In the genomic region with DNA sequence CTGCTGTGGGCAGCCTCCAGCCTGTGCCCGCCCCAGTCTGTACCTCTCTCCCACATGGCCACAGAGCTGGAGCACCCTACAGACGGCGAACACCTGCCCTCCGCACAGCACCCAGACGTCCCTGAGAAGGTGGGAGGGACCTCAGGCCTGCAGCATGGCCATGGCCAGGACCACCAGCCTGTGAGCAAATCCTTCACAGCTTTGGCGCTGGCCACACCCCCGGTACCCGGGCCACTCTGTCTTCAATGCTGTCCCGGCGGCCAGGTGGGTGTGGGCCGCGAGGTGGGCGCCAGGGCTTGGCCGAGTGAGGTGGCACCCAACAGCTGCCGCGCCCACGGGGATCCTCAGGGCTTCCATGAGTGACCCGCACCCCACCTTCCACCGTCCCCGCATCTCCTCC, we compare ENCODE assay signal across 12 cellular contexts. TPM values are rescaled to one million over a fixed set of nuclear protein-coding genes. Genes with fewer than 3 reads are reported as not detected.
DNase-seq lines count a peak whose midpoint lies in the region; ATAC-seq, FAIRE-seq and TF ChIP-seq lines count a peak whose summit lies in the region.
"Had no signal": no experiment of that assay in that cellular context is flagged by ENCODE, and none has a peak within 500 bp of the region (broad histone marks: within the 10 kb centered on the region; RNA-seq: fewer than 3 reads in every experiment).

No MANE protein-coding gene starts in this region.

- no peaks in the 10 kb centered on the region for H3K79me2 ChIP-seq in HepG2 (ENCODE audit: insufficient read depth, low read length)

- intact Hi-C loops in HepG2 (cut with micrococcal nuclease; ENCODE audit: unreplicated experiment) (no loop called here), right lobe of liver (cut with DNase I) (no loop called here), esophagus muscularis mucosa (cut with DNase I) (loop anchor here (5.0 kb wide), 1 partner anchor 40 kb away; no protein-coding TSS in a partner anchor), psoas muscle (cut with DNase I) (no loop called here)

- no peak for TF ChIP-seq EP300 in HepG2 (IDR thresholded peaks at IDR 0.05; ENCODE audit: low read depth in 2 of 2, low read length in 2 of 2)
- no peak for TF ChIP-seq EP300 in HepG2 (CRISPR knock-in tag; IDR thresholded peaks at IDR 0.05; ENCODE audit: borderline replicate concordance)
- no peak for TF ChIP-seq EP300 in esophagus muscularis mucosa (IDR thresholded peaks at IDR 0.05)

- POLR2A ChIA-PET in HepG2 (lab: Yijun Ruan, JAX) = no interaction called here

- ATAC-seq in HepG2 (peak; percentile 6; the same call in 1 of the 3 replicates), right lobe of liver (no peak), psoas muscle (no peak), HG03432 (IDR thresholded peaks at IDR 0.05; ENCODE audit: unreplicated experiment) (no peak), GM19351 (IDR thresholded peaks at IDR 0.05; ENCODE audit: unreplicated experiment) (no peak)
- ATAC-seq: activated naive CD8-positive, alpha-beta T cell treated with anti-CD3 and anti-CD28 coated beads, Interleukin-2, amount 50 U/mL, for 24 hours had no signal

- WGBS in HepG2 (ENCODE audit: low lambda C conversion rate) = 94% methylated on average over 8 of the region's 20 CpGs
- WGBS in right lobe of liver (ENCODE audit: insufficient coverage, low coverage, low lambda C conversion rate, missing lambda C conversion rate) = no CpG with 5 or more reads among the region's 20 CpGs
- WGBS in esophagus muscularis mucosa = 84% methylated on average over 11 of the region's 20 CpGs
- WGBS in psoas muscle, 3 donors = 63 to 70% (median 70%) methylated on average over 19 to 20 of the region's 20 CpGs

- no peaks in the 10 kb centered on the region for H3K36me3 ChIP-seq in HepG2 (replicated peaks in 1 of 2; ENCODE audit: control insufficient read depth in 1 of 2, insufficient read depth in 2 of 2, low read length in 2 of 2)
- H3K36me3 ChIP-seq in right lobe of liver = no peaks in the 10 kb centered on the region
- peaks cover 7 to 19% (median 18%) of the 10 kb centered on the region in 4 donors for H3K36me3 ChIP-seq in esophagus muscularis mucosa
- H3K36me3 ChIP-seq in psoas muscle (ENCODE audit: insufficient read depth in 1 of 2, low read depth in 1 of 2) = no peaks in the 10 kb centered on the region

- no peak for TF ChIP-seq RAD21 in HepG2 (CRISPR knock-in tag; IDR thresholded peaks at IDR 0.05)

- H3K4me2 ChIP-seq in HepG2 (ENCODE audit: low read depth, low read length) = 0 out of 2 replicates have a peak overlapping the region, but pooled peaks have one; percentile 49

- H3K27ac ChIP-seq in HepG2 (ENCODE audit: extremely low read length, insufficient read depth, low read length) = no peak overlapping the region
- no peak overlapping the region for H3K27ac ChIP-seq in right lobe of liver
- peak overlapping the region; percentile 72 to 79 (median 76) for H3K27ac ChIP-seq in esophagus muscularis mucosa (replicated peaks in 1 of 4)
- H3K27ac ChIP-seq in psoas muscle = peak overlapping the region; percentile 85

- no peak overlapping the region for H2AFZ ChIP-seq in HepG2 (ENCODE audit: low read length)

- in situ Hi-C loops in HepG2 (cut with HindIII; ENCODE audit: extremely low pct_ligation_motif_present, low pct_unique_long_range_greater_than_20kb) = no loop called here

- no peak for FAIRE-seq in HepG2 (lab: Jason Lieb, UNC)
- FAIRE-seq: keratinocyte had no signal

- H3K27me3 ChIP-seq in HepG2 (ENCODE audit: control insufficient read depth in 1 of 2, insufficient read depth in 2 of 2, low read length in 2 of 2) (peaks cover 0 to 1% of the 10 kb centered on the region in 2 experiments; a peak in 1 of 5 replicates), right lobe of liver (no peaks in the 10 kb centered on the region), esophagus muscularis mucosa (no peaks in the 10 kb centered on the region), psoas muscle (ENCODE audit: insufficient read depth in 3 of 3, low read length in 2 of 3) (peaks cover 0 to 3% (median 0%) of the 10 kb centered on the region in 3 donors)

- TF ChIP-seq CTCF in HepG2 (CRISPR knock-in tag; IDR thresholded peaks at IDR 0.05) (no peak), right lobe of liver (IDR thresholded peaks at IDR 0.05) (no peak), esophagus muscularis mucosa (IDR thresholded peaks at IDR 0.05) (no peak), psoas muscle (IDR thresholded peaks at IDR 0.05) (no peak)

- H3K4me3 ChIP-seq in HepG2 (replicated peaks in 1 of 3; ENCODE audit: insufficient read depth in 1 of 3, low read depth in 2 of 3, low read length in 3 of 3) (no peak overlapping the region), right lobe of liver (no peak overlapping the region), esophagus muscularis mucosa (peak overlapping the region in 2 of 4 donors; percentile 7 to 16), psoas muscle (peak overlapping the region; percentile 45)

- H3K9me3 ChIP-seq in HepG2 (ENCODE audit: low read length) (no peaks in the 10 kb centered on the region), right lobe of liver (no peaks in the 10 kb centered on the region), esophagus muscularis mucosa (no peaks in the 10 kb centered on the region), psoas muscle (no peaks in the 10 kb centered on the region)

- H3K9ac ChIP-seq in HepG2 (ENCODE audit: insufficient read depth, low read depth, low read length) = no peak overlapping the region

- H4K20me1 ChIP-seq in HepG2 (ENCODE audit: insufficient read depth, low read length) = no peaks in the 10 kb centered on the region

- DNase-seq in HepG2 (ENCODE audit: low spot score) = no peak
- DNase-seq in right lobe of liver = no peak
- no peak for DNase-seq in esophagus muscularis mucosa (ENCODE audit: extremely low spot score)
- DNase-seq in psoas muscle = no peak
- no peak for DNase-seq in activated effector memory CD4-positive, alpha-beta T cell treated with anti-CD3 and anti-CD28 coated beads, Interleukin-2, amount 50 U/mL, for 16 hours
- no peak for DNase-seq in inferior parietal cortex (ENCODE audit: extremely low spot score)
- DNase-seq: activated naive CD8-positive, alpha-beta T cell treated with anti-CD3 and anti-CD28 coated beads, Interleukin-2, amount 50 U/mL, for 24 hours; activated T-cell treated with anti-CD3 and anti-CD28 coated beads, Interleukin-2, amount 50 U/mL, for 24 hours; NCI-H1930 had no signal

- no TSS peak for BruUV-seq in HepG2 (replicated peaks; lab: Mats Ljungman, UMichigan)

- H3K4me1 ChIP-seq in HepG2 (ENCODE audit: insufficient read depth, low read length) (peaks cover 17% of the 10 kb centered on the region), right lobe of liver (peaks cover 0 to 54% (median 6%) of the 10 kb centered on the region in 4 donors), esophagus muscularis mucosa (peaks cover 78 to 99% (median 98%) of the 10 kb centered on the region in 4 donors), psoas muscle (peaks cover 65% of the 10 kb centered on the region)

- TF ChIP-seq POLR2A in HepG2 (IDR thresholded peaks at IDR 0.05; ENCODE audit: insufficient read depth in 1 of 2, low read depth in 2 of 2, low read length in 2 of 2) (no peak), right lobe of liver (IDR thresholded peaks at IDR 0.05) (no peak), esophagus muscularis mucosa (IDR thresholded peaks at IDR 0.05; ENCODE audit: low read depth) (no peak)

- CTCF ChIA-PET in HepG2 (lab: Yijun Ruan, JAX; ENCODE audit: low intra/inter-chr PET ratio, low total read pairs) = no interaction called here

RNA-seq across cellular contexts. Expression of a gene that starts 18.7 kb away (rescaled TPM):
- total RNA-seq in HepG2 (2016; rRNA removed; fragmentation: Illumina TruSeq; extraction: Trizol) = 0.22 and 0.35 TPM in 2 replicates
- 0.18 and 0.20 TPM in 2 replicates for total RNA-seq in HepG2 (2016; cell fraction: cytosol; rRNA removed; fragmentation: Illumina TruSeq; extraction: Trizol; ENCODE audit: low read depth)
- 0.13 and 0.43 TPM in 2 replicates for total RNA-seq in HepG2 (2016; cell fraction: insoluble cytoplasmic fraction; rRNA removed; fragmentation: Illumina TruSeq; extraction: Trizol)
- total RNA-seq in HepG2 (2016; cell fraction: membrane; rRNA removed; fragmentation: Illumina TruSeq; extraction: Trizol) = 0.17 and 0.28 TPM in 2 replicates
- total RNA-seq in HepG2 (2016; cell fraction: nucleus; rRNA removed; fragmentation: Illumina TruSeq; extraction: Trizol) = 0.69 and 1.3 TPM in 2 replicates
- 0.09 and 0.12 TPM in 2 replicates for polyA plus RNA-seq in HepG2 (2011; rRNA removed)
- 0.04 and 0.11 TPM in 2 replicates for polyA plus RNA-seq in HepG2 (2011; cell fraction: cytosol; rRNA removed)
- 0.90 and 1.1 TPM in 2 replicates for polyA plus RNA-seq in HepG2 (2011; cell fraction: nucleus; rRNA removed)
- polyA plus RNA-seq in HepG2 (2012) = 0.09 and 0.31 TPM in 2 replicates
- 0.02 TPM in 2 replicates for polyA plus RNA-seq in HepG2 (2016; cell fraction: cytosol; fragmentation: Illumina TruSeq; extraction: Trizol; ENCODE audit: low read depth)
- polyA plus RNA-seq in HepG2 (2016; cell fraction: insoluble cytoplasmic fraction; fragmentation: Illumina TruSeq; extraction: Trizol; ENCODE audit: low read depth) = 0.15 and 0.22 TPM in 2 replicates
- 0.05 and 0.13 TPM in 2 replicates for polyA plus RNA-seq in HepG2 (2016; cell fraction: membrane; fragmentation: Illumina TruSeq; extraction: Trizol; ENCODE audit: low read depth)
- polyA plus RNA-seq in HepG2 (2016; cell fraction: nucleus; fragmentation: Illumina TruSeq; extraction: Trizol; ENCODE audit: insufficient read depth, low read depth) = 1.3 and 1.9 TPM in 2 replicates
- 0.54 and 4.7 TPM in 2 replicates for polyA minus RNA-seq in HepG2 (2011; rRNA and poly(A)+ RNA removed; ENCODE audit: low replicate concordance)
- polyA minus RNA-seq in HepG2 (2011; cell fraction: cytosol; rRNA and poly(A)+ RNA removed) = 0.44 and 0.99 TPM in 2 replicates
- polyA minus RNA-seq in HepG2 (2011; cell fraction: nucleus; rRNA and poly(A)+ RNA removed) = 0.64 and 0.75 TPM in 2 replicates
- total RNA-seq in right lobe of liver = 10 to 100 TPM; 17.4 to 26.2 (median 19.3) TPM
- 10 to 100 TPM; 48.6 to 90.6 (median 58.8) TPM for total RNA-seq in esophagus muscularis mucosa
- total RNA-seq in psoas muscle = 10 to 100 TPM in 3 of 4 donors, 1 to 10 TPM in 1; 8.7 to 15.4 (median 12.3) TPM
- 1 to 10 TPM; 1.8 to 3.8 (median 2.9) TPM for polyA plus RNA-seq in psoas muscle

RNA-seq across cellular contexts. Expression of a gene that starts 44.3 kb away (rescaled TPM):
- total RNA-seq in HepG2 (2016; rRNA removed; fragmentation: Illumina TruSeq; extraction: Trizol) (15.9 and 27.7 TPM in 2 replicates), right lobe of liver (100 to 1,000 TPM in 2 of 6 experiments, 10 to 100 TPM in 4; 46.9 to 108 (median 72.0) TPM), esophagus muscularis mucosa (10 to 100 TPM; 43.2 to 62.3 (median 51.3) TPM), psoas muscle (10 to 100 TPM; 31.5 to 40.0 (median 37.0) TPM)
- 3.9 TPM in 2 replicates for total RNA-seq in HepG2 (2016; cell fraction: cytosol; rRNA removed; fragmentation: Illumina TruSeq; extraction: Trizol; ENCODE audit: low read depth)
- 15.7 and 21.0 TPM in 2 replicates for total RNA-seq in HepG2 (2016; cell fraction: insoluble cytoplasmic fraction; rRNA removed; fragmentation: Illumina TruSeq; extraction: Trizol)
- 12.2 and 12.3 TPM in 2 replicates for total RNA-seq in HepG2 (2016; cell fraction: membrane; rRNA removed; fragmentation: Illumina TruSeq; extraction: Trizol)
- total RNA-seq in HepG2 (2016; cell fraction: nucleus; rRNA removed; fragmentation: Illumina TruSeq; extraction: Trizol) = 25.4 and 28.9 TPM in 2 replicates
- polyA plus RNA-seq in HepG2 (2011; rRNA removed) (17.9 and 18.9 TPM in 2 replicates), psoas muscle (10 to 100 TPM; 22.3 to 27.6 (median 26.1) TPM)
- polyA plus RNA-seq in HepG2 (2011; cell fraction: cytosol; rRNA removed) = 12.7 and 13.2 TPM in 2 replicates
- polyA plus RNA-seq in HepG2 (2011; cell fraction: nucleus; rRNA removed) = 71.0 and 81.7 TPM in 2 replicates
- 26.1 and 28.5 TPM in 2 replicates for polyA plus RNA-seq in HepG2 (2012)
- 2.6 and 3.4 TPM in 2 replicates for polyA plus RNA-seq in HepG2 (2016; cell fraction: cytosol; fragmentation: Illumina TruSeq; extraction: Trizol; ENCODE audit: low read depth)
- 29.5 and 38.6 TPM in 2 replicates for polyA plus RNA-seq in HepG2 (2016; cell fraction: insoluble cytoplasmic fraction; fragmentation: Illumina TruSeq; extraction: Trizol; ENCODE audit: low read depth)
- polyA plus RNA-seq in HepG2 (2016; cell fraction: membrane; fragmentation: Illumina TruSeq; extraction: Trizol; ENCODE audit: low read depth) = 7.1 and 8.4 TPM in 2 replicates
- 72.9 and 74.4 TPM in 2 replicates for polyA plus RNA-seq in HepG2 (2016; cell fraction: nucleus; fragmentation: Illumina TruSeq; extraction: Trizol; ENCODE audit: insufficient read depth, low read depth)
- polyA minus RNA-seq in HepG2 (2011; rRNA and poly(A)+ RNA removed; ENCODE audit: low replicate concordance) = 29.0 and 33.5 TPM in 2 replicates
- polyA minus RNA-seq in HepG2 (2011; cell fraction: cytosol; rRNA and poly(A)+ RNA removed) = 27.1 and 28.7 TPM in 2 replicates
- polyA minus RNA-seq in HepG2 (2011; cell fraction: nucleus; rRNA and poly(A)+ RNA removed) = 24.8 and 24.9 TPM in 2 replicates

Comparison
In these comparisons a context has a peak if more than half of its experiments do, and no peak if none do; other contexts are left out.
1. H3K27ac ChIP-seq: peak in esophagus muscularis mucosa (4 of 4) and psoas muscle (single experiment); none in HepG2 (single experiment) and right lobe of liver (0 of 3).